Comparison of ENCODE assay signal across 1 cellular context in genomic region chr18:8751692-8752091, GRCh38.
TF ChIP-seq lines count a peak whose summit lies in the region.

No MANE protein-coding gene starts in this region.

TF ChIP-seq in GM23338, 12 proteins besides CTCF, POLR2A, EP300 and RAD21 (continued from another document):
- TF ChIP-seq ZNF462 (CRISPR knock-in tag; IDR thresholded peaks at IDR 0.05) = no peak
- no peak for TF ChIP-seq EZH2phosphoT487 (IDR thresholded peaks at IDR 0.05; ENCODE audit: unreplicated experiment)
